ENCODE assay signal across 9 cellular contexts in genomic region chr4:104491396-104491821, GRCh38. TPM values are rescaled to one million over a fixed set of nuclear protein-coding genes. Genes with fewer than 3 reads are reported as not detected.
DNase-seq lines count a peak whose midpoint lies in the region; ATAC-seq and TF ChIP-seq lines count a peak whose summit lies in the region.
"Had no signal": no experiment of that assay in that cellular context is flagged by ENCODE, and none has a peak within 500 bp of the region (broad histone marks: within the 10 kb centered on the region; RNA-seq: fewer than 3 reads in every experiment).

No MANE protein-coding gene starts in this region.

- H3K27me3 Mint-ChIP-seq in Calu3 (ENCODE audit: unreplicated experiment) (no peaks in the 10 kb centered on the region), T-helper 17 cell (peaks cover 48% of the 10 kb centered on the region)

- H3K4me1 ChIP-seq in left lung (peaks cover 0 to 14% of the 10 kb centered on the region in 2 donors), stomach smooth muscle (ENCODE audit: control insufficient read depth, insufficient read depth, low read length) (peaks cover 3% of the 10 kb centered on the region)

- peak overlapping the region; percentile 32 to 46 for H3K4me3 ChIP-seq in left lung
- peak overlapping the region; percentile 77 to 80 for H3K4me3 ChIP-seq in stomach smooth muscle (ENCODE audit: low read length in 2 of 2)

- H3K9me3 ChIP-seq in T-helper 17 cell (ENCODE audit: control insufficient read depth, low read length, poor library complexity, severe bottlenecking) (no peaks in the 10 kb centered on the region), left lung (no peaks in the 10 kb centered on the region), stomach smooth muscle (ENCODE audit: control insufficient read depth in 2 of 2, low read length in 2 of 2) (no peaks in the 10 kb centered on the region)

- H3K36me3 Mint-ChIP-seq in Calu3 (ENCODE audit: insufficient read depth, unreplicated experiment) = peaks cover 37% of the 10 kb centered on the region
- no peaks in the 10 kb centered on the region for H3K36me3 Mint-ChIP-seq in T-helper 17 cell (ENCODE audit: low read depth)

- peak; percentile 28 for ATAC-seq in GM19372 (IDR thresholded peaks at IDR 0.05; ENCODE audit: low read depth, unreplicated experiment)
- ATAC-seq in HG03354 (IDR thresholded peaks at IDR 0.05; ENCODE audit: poor library complexity, severe bottlenecking, unreplicated experiment) = peak; percentile 27
- ATAC-seq in T-helper 17 cell = peak; percentile 65
- ATAC-seq in left lung = peak; percentile 17

- no peaks in the 10 kb centered on the region for H3K9me3 Mint-ChIP-seq in Calu3 (ENCODE audit: low read depth, unreplicated experiment)

- no TSS peak for BruUV-seq in Calu3 (replicated peaks; lab: Mats Ljungman, UMichigan)

- H3K4me3 Mint-ChIP-seq in Calu3 (ENCODE audit: low read depth, unreplicated experiment) (peak overlapping the region; percentile 75), T-helper 17 cell (peak overlapping the region; percentile 93)

- intact Hi-C loops in Calu3 (cut with micrococcal nuclease; ENCODE audit: unreplicated experiment) = no loop called here
- intact Hi-C loops in left lung (cut with DNase I) = no loop called here

- H3K27ac Mint-ChIP-seq in Calu3 (ENCODE audit: unreplicated experiment) (peak overlapping the region; percentile 27), T-helper 17 cell (no peak overlapping the region)

- H3K4me1 Mint-ChIP-seq in Calu3 (ENCODE audit: low read depth, unreplicated experiment) (peaks cover 14% of the 10 kb centered on the region), T-helper 17 cell (peaks cover 34% of the 10 kb centered on the region)

- H3K27ac ChIP-seq in left lung (peak overlapping the region; percentile 21 to 69), stomach smooth muscle (ENCODE audit: low read length) (peak overlapping the region; percentile 37)

- no peak for TF ChIP-seq CTCF in Calu3 (IDR thresholded peaks at IDR 0.05; ENCODE audit: unreplicated experiment)
- no peak for TF ChIP-seq CTCF in left lung (IDR thresholded peaks at IDR 0.05)

- no peaks in the 10 kb centered on the region for H3K36me3 ChIP-seq in left lung
- no peaks in the 10 kb centered on the region for H3K36me3 ChIP-seq in stomach smooth muscle (ENCODE audit: control insufficient read depth in 2 of 2, insufficient read depth in 2 of 2, low read length in 2 of 2)

- H3K9ac ChIP-seq in stomach smooth muscle (ENCODE audit: low read length in 2 of 2) = peak overlapping the region; percentile 58 to 68

- CTCF ChIA-PET in Calu3 (lab: Charles Lee) = no interaction called here

- H3K27me3 ChIP-seq in left lung (peaks cover 3 to 80% of the 10 kb centered on the region in 2 donors), stomach smooth muscle (ENCODE audit: control insufficient read depth in 1 of 2, insufficient read depth in 2 of 2, low read length in 2 of 2) (no peaks in the 10 kb centered on the region)

- DNase-seq in Calu3 = peak; percentile 44
- DNase-seq in T-helper 17 cell = peak in 1 of 3 donors; percentile 42
- peak; percentile 59 for DNase-seq in cerebellum (ENCODE audit: low spot score)
- peak; percentile 29 to 84 for DNase-seq in left lung
- DNase-seq in NCI-H2196 (lab: John Stamatoyannopoulos, UW; ENCODE audit: unreplicated experiment) = no peak

RNA-seq across cellular contexts. Expression of gene CXXC4, which starts 3.3 kb away (rescaled TPM):
- total RNA-seq in Calu3 (2022) = 0.66 and 1.3 TPM in 2 replicates
- under 1 TPM; 0.07 to 0.21 TPM for total RNA-seq in T-helper 17 cell
- total RNA-seq in cerebellum = 14.8 TPM
- 1 to 10 TPM in 1 of 2 donors, under 1 TPM in 1; 0.71 to 1.3 TPM for total RNA-seq in left lung
- total RNA-seq: activated CD8-positive, alpha-beta memory T cell treated with anti-CD3 and anti-CD28 coated beads for 36 hours had no signal
